14 cellular contexts compared by ENCODE assay signal in genomic region chr12:83818888-83819287, GRCh38.
A peak's percentile ranks its signal among the peaks of the same experiment; 100 is the strongest.
DNase-seq lines count a peak whose midpoint lies in the region; ATAC-seq, FAIRE-seq and TF ChIP-seq lines count a peak whose summit lies in the region.
"Had no signal": no experiment of that assay in that cellular context is flagged by ENCODE, and none has a peak within 500 bp of the region (broad histone marks: within the 10 kb centered on the region; RNA-seq: fewer than 3 reads in every experiment).

No MANE protein-coding gene starts in this region.

- ATAC-seq in pancreas (peak in 3 of 4 donors; percentile 64 to 78 (median 78)), HG02798 (IDR thresholded peaks at IDR 0.05; ENCODE audit: poor library complexity, unreplicated experiment) (no peak), HG03439 (IDR thresholded peaks at IDR 0.05; ENCODE audit: unreplicated experiment) (no peak)
- ATAC-seq in effector memory CD8-positive, alpha-beta T cell (replicated peaks): no peak
- ATAC-seq: activated T-cell treated with anti-CD3 and anti-CD28 coated beads, Interleukin-2, amount 50 U/mL, for 72 hours had no signal

- POLR2A ChIA-PET in SK-N-SH (lab: Yijun Ruan, JAX): no interaction called here

- TF ChIP-seq CTCF in SK-N-SH (IDR thresholded peaks at IDR 0.05) (no peak), fibroblast of mammary gland (conservative IDR thresholded peaks at IDR 0.05; ENCODE audit: control insufficient read depth, insufficient read depth, low read depth, low read length) (no peak), pancreas (IDR thresholded peaks at IDR 0.05) (no peak), spleen (IDR thresholded peaks at IDR 0.05 in 8 of 11, conservative IDR thresholded peaks at IDR 0.05 in 3 of 11) (no peak)

- no peak for FAIRE-seq in pancreas (lab: Jason Lieb, UNC)

- H3K4me3 ChIP-seq in SK-N-SH (ENCODE audit: low read depth in 2 of 2, low read length in 1 of 2): no peak overlapping the region
- H3K4me3 ChIP-seq in fibroblast of mammary gland (ENCODE audit: control insufficient read depth, low read depth, low read length): no peak overlapping the region
- H3K4me3 ChIP-seq in pancreas: no peak overlapping the region
- H3K4me3 ChIP-seq in spleen: no peak overlapping the region
- H3K4me3 ChIP-seq: HAP-1, smooth muscle cell had no signal

- no peaks in the 10 kb centered on the region for H3K27me3 Mint-ChIP-seq in effector memory CD8-positive, alpha-beta T cell

- no peaks in the 10 kb centered on the region for H3K9me2 ChIP-seq in SK-N-SH

- no peak overlapping the region for H3K27ac Mint-ChIP-seq in effector memory CD8-positive, alpha-beta T cell
- H3K27ac Mint-ChIP-seq: activated T-cell treated with anti-CD3 and anti-CD28 coated beads, Interleukin-2, amount 50 U/mL, for 72 hours had no signal

- no peak for TF ChIP-seq POLR2A in spleen (IDR thresholded peaks at IDR 0.05)

- 16% methylated on average over 1 of the region's 1 CpG for WGBS in SK-N-SH (ENCODE audit: low lambda C conversion rate)
- 19 to 20% methylated on average over 1 of the region's 1 CpG for WGBS in pancreas, 2 donors
- WGBS in spleen, 5 donors: 70 to 80% (median 73%) methylated on average over 1 of the region's 1 CpG

- H3F3A ChIP-seq in SK-N-SH (replicated peaks; ENCODE audit: insufficient read depth): no peaks in the 10 kb centered on the region

- no peaks in the 10 kb centered on the region for H3K27me3 ChIP-seq in SK-N-SH (ENCODE audit: insufficient read depth)
- H3K27me3 ChIP-seq in pancreas: peaks cover 0 to 8% (median 0%) of the 10 kb centered on the region in 4 donors
- H3K27me3 ChIP-seq in spleen (replicated peaks in 1 of 7): no peaks in the 10 kb centered on the region

- intact Hi-C loops in pancreas (cut with DNase I): no loop called here
- intact Hi-C loops in spleen (cut with DNase I; ENCODE audit: low total_unique reads): no loop called here

- peaks cover 0 to 6% of the 10 kb centered on the region in 2 donors for H3K9me3 Mint-ChIP-seq in effector memory CD8-positive, alpha-beta T cell
- H3K9me3 Mint-ChIP-seq: activated T-cell treated with anti-CD3 and anti-CD28 coated beads, Interleukin-2, amount 50 U/mL, for 72 hours; nephron had no signal

- H3K4me1 ChIP-seq in SK-N-SH (ENCODE audit: control insufficient read depth in 1 of 2, insufficient read depth in 2 of 2, low read depth in 1 of 2, low read length in 1 of 2): peaks cover 0 to 3% of the 10 kb centered on the region in 2 experiments; a peak in 1 of 4 replicates
- no peaks in the 10 kb centered on the region for H3K4me1 ChIP-seq in pancreas
- H3K4me1 ChIP-seq in spleen: no peaks in the 10 kb centered on the region
- H3K4me1 ChIP-seq: HAP-1 had no signal

- no peak for TF ChIP-seq RAD21 in SK-N-SH (IDR thresholded peaks at IDR 0.05; ENCODE audit: low read length)

- H3K4me1 Mint-ChIP-seq in effector memory CD8-positive, alpha-beta T cell (ENCODE audit: low read depth in 2 of 2): no peaks in the 10 kb centered on the region

- H3K4me3 Mint-ChIP-seq in effector memory CD8-positive, alpha-beta T cell: no peak overlapping the region
- H3K4me3 Mint-ChIP-seq: activated T-cell treated with anti-CD3 and anti-CD28 coated beads, Interleukin-2, amount 50 U/mL, for 72 hours; nephron had no signal

- DNase-seq in GM04504 (ENCODE audit: low read depth): peak; percentile 38
- DNase-seq in SK-N-SH: no peak
- peak; percentile 74 for DNase-seq in fibroblast of mammary gland (ENCODE audit: low read depth)
- peak in 1 of 6 donors; percentile 31 for DNase-seq in pancreas
- no peak for DNase-seq in spleen
- DNase-seq in effector memory CD8-positive, alpha-beta T cell: no peak
- DNase-seq: activated T-cell treated with anti-CD3 and anti-CD28 coated beads, Interleukin-2, amount 50 U/mL, for 72 hours; NCI-H2171 treated with DMSO at 0.1 percent for 48 hours; substantia nigra had no signal

- no peaks in the 10 kb centered on the region for H3K9me3 ChIP-seq in SK-N-SH
- no peaks in the 10 kb centered on the region for H3K9me3 ChIP-seq in pancreas
- no peaks in the 10 kb centered on the region for H3K9me3 ChIP-seq in spleen
- H3K9me3 ChIP-seq: HAP-1 had no signal

- no peaks in the 10 kb centered on the region for H3K36me3 Mint-ChIP-seq in effector memory CD8-positive, alpha-beta T cell (ENCODE audit: insufficient read depth)

- no peak overlapping the region for H3K4me2 ChIP-seq in SK-N-SH
- H3K4me2 ChIP-seq: smooth muscle cell had no signal

- TF ChIP-seq EP300 in SK-N-SH (IDR thresholded peaks at IDR 0.05; ENCODE audit: borderline replicate concordance in 1 of 2, low read depth in 1 of 2, low read length in 1 of 2): no peak

- CTCF ChIA-PET in SK-N-SH (lab: Yijun Ruan, JAX): no interaction called here

- H3K36me3 ChIP-seq in SK-N-SH (replicated peaks in 1 of 2; ENCODE audit: control insufficient read depth in 1 of 2, insufficient read depth in 2 of 2, low read length in 1 of 2): no peaks in the 10 kb centered on the region
- H3K36me3 ChIP-seq in pancreas: no peaks in the 10 kb centered on the region
- no peaks in the 10 kb centered on the region for H3K36me3 ChIP-seq in spleen
- H3K36me3 ChIP-seq: HAP-1 had no signal

- no peak overlapping the region for H3K9ac ChIP-seq in SK-N-SH

- no peaks in the 10 kb centered on the region for H4K20me1 ChIP-seq in SK-N-SH (ENCODE audit: insufficient read depth)

- no peak overlapping the region for H2AFZ ChIP-seq in SK-N-SH (ENCODE audit: low read depth)

- H3K79me2 ChIP-seq in SK-N-SH (ENCODE audit: insufficient read depth): no peaks in the 10 kb centered on the region

- no peak overlapping the region for H3K27ac ChIP-seq in SK-N-SH (ENCODE audit: low read depth in 2 of 2, low read length in 1 of 2)
- H3K27ac ChIP-seq in pancreas: no peak overlapping the region
- no peak overlapping the region for H3K27ac ChIP-seq in spleen

TF ChIP-seq in SK-N-SH, 30 proteins besides CTCF, POLR2A, EP300 and RAD21:
- peak; percentile 71 for TF ChIP-seq TCF12 (IDR thresholded peaks at IDR 0.05)
- TF ChIP-seq JUND (IDR thresholded peaks at IDR 0.05): peak; percentile 67
- TF ChIP-seq RXRA (IDR thresholded peaks at IDR 0.05; ENCODE audit: borderline replicate concordance, low read depth): no peak
- TF ChIP-seq FOSL2 (IDR thresholded peaks at IDR 0.05; ENCODE audit: borderline replicate concordance, low read depth): peak; percentile 80
- TF ChIP-seq NFIC (IDR thresholded peaks at IDR 0.05; ENCODE audit: borderline replicate concordance): peak; percentile 55; the same call in 1 of the 2 replicates
- TF ChIP-seq TAF1 (IDR thresholded peaks at IDR 0.05; ENCODE audit: borderline replicate concordance, low read depth, low read length): no peak
- peak; percentile 57 for TF ChIP-seq PBX3 (IDR thresholded peaks at IDR 0.05)

Comparison
In these comparisons a context has a peak if more than half of its experiments do, and no peak if none do; other contexts are left out.
1. DNase-seq: peak in GM04504 (single experiment) and fibroblast of mammary gland (single experiment); none in SK-N-SH (single experiment), spleen (single experiment) and effector memory CD8-positive, alpha-beta T cell (0 of 3).
2. ATAC-seq: peak in pancreas (3 of 4); none in HG02798 (single experiment), effector memory CD8-positive, alpha-beta T cell (single experiment) and HG03439 (single experiment).